ENCODE assay signal across 9 cellular contexts in the genomic region with DNA sequence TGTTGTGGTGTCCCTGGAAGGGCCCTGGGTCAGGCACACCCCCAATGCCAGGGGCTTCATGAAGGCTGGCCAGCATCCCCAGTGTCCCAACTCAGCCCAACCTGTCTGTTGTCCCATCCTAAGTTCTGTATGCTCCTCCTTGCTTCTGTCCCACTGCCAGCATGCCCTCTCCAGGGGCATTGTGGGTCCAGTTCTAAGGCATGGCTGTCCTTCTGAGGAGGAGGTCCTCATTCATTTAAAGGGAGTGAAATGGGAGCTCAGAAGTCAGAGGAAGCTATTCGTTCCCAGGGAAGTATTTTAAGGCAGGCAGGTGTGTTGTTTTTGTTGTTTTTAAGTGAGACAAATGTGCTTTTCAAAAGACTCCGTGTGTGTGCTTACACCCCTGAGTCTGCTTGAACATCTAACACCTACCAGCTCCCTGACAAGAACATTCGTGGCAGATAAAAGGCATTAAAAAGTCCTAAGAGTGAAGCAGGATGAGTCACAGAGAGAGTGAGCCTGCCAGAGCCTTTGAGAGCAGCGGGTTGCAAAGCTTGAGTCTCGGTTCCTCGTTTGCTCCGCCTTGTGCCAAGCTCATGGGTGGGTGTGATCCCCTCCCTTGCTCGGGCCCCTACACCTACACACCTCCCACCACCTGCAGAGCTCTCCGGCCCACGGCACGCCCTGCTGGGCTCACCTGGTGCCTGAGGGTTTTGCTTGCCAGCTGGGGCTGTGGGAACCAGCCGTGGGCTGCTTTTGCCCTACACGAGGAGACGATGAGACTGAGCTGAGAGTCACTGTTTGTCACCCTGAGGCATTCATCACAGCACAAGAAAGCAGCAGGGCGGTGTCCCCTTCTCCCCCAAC.
A peak's percentile ranks its signal among the peaks of the same experiment; 100 is the strongest.
DNase-seq lines count a peak whose midpoint lies in the region; ATAC-seq lines count a peak whose summit lies in the region.
"Had no signal": no experiment of that assay in that cellular context is flagged by ENCODE, and none has a peak within 500 bp of the region (broad histone marks: within the 10 kb centered on the region; RNA-seq: fewer than 3 reads in every experiment).

No MANE protein-coding gene starts in this region.

- peaks cover 32% of the 10 kb centered on the region for H3K4me1 Mint-ChIP-seq in activated naive CD4-positive, alpha-beta T cell treated with anti-CD3 and anti-CD28 coated beads for 36 hours (ENCODE audit: low read depth)
- peaks cover 9% of the 10 kb centered on the region for H3K4me1 Mint-ChIP-seq in activated T-helper 2 cell treated with anti-CD3 and anti-CD28 coated beads, Interferon-gamma antibody, Interleukin-2, Interleukin-4, amounts not matched to agents 10 μg/mL and 5 μg/mL and 100 μg/mL, durations not matched to agents 14 hours and 24 hours and 36 hours (ENCODE audit: low read depth)

- ATAC-seq in HG02759 (IDR thresholded peaks at IDR 0.05; ENCODE audit: unreplicated experiment): peak; percentile 96

- DNase-seq in activated naive CD4-positive, alpha-beta T cell treated with anti-CD3 and anti-CD28 coated beads for 36 hours: peak; percentile 64
- DNase-seq in activated naive CD4-positive, alpha-beta T cell treated with Interleukin-2 at 50 U/mL for 16 hours: no peak
- DNase-seq in NOMO-1 treated with dmso at 0.1 percent for 144 hours (lab: John Stamatoyannopoulos, UW; ENCODE audit: unreplicated experiment) (peak; percentile 2), anterior cingulate cortex (lab: John Stamatoyannopoulos, UW) (peak in 31 of 58 donors; percentile 4 to 79 (median 42)), renal cortical epithelial cell (ENCODE audit: low read depth) (peak; percentile 64), medulla oblongata (ENCODE audit: extremely low spot score) (no peak)
- no peak for DNase-seq in activated T-helper 2 cell treated with anti-CD3 and anti-CD28 coated beads, Interferon-gamma antibody, Interleukin-2, Interleukin-4, amounts not matched to agents 10 μg/mL and 5 μg/mL and 100 μg/mL, durations not matched to agents 14 hours and 24 hours and 36 hours (ENCODE audit: low spot score)
- DNase-seq: DND-41 had no signal

- peaks cover 6% of the 10 kb centered on the region for H3K27me3 Mint-ChIP-seq in activated naive CD4-positive, alpha-beta T cell treated with anti-CD3 and anti-CD28 coated beads for 36 hours (ENCODE audit: low read depth)
- peaks cover 22% of the 10 kb centered on the region for H3K27me3 Mint-ChIP-seq in activated T-helper 2 cell treated with anti-CD3 and anti-CD28 coated beads, Interferon-gamma antibody, Interleukin-2, Interleukin-4, amounts not matched to agents 10 μg/mL and 5 μg/mL and 100 μg/mL, durations not matched to agents 14 hours and 24 hours and 36 hours (ENCODE audit: low read depth)

- H3K27ac Mint-ChIP-seq in activated naive CD4-positive, alpha-beta T cell treated with anti-CD3 and anti-CD28 coated beads for 36 hours: peak overlapping the region; percentile 67
- H3K27ac Mint-ChIP-seq in activated T-helper 2 cell treated with anti-CD3 and anti-CD28 coated beads, Interferon-gamma antibody, Interleukin-2, Interleukin-4, amounts not matched to agents 10 μg/mL and 5 μg/mL and 100 μg/mL, durations not matched to agents 14 hours and 24 hours and 36 hours: no peak overlapping the region

- intact Hi-C loops in activated naive CD4-positive, alpha-beta T cell treated with anti-CD3 and anti-CD28 coated beads for 36 hours (cut with micrococcal nuclease): loop anchor here (1.0 to 2.0 kb wide), 2 partner anchors 47 to 61 kb away; no protein-coding TSS in a partner anchor
- intact Hi-C loops in activated T-helper 2 cell treated with anti-CD3 and anti-CD28 coated beads, Interferon-gamma antibody, Interleukin-2, Interleukin-4, amounts not matched to agents 10 μg/mL and 5 μg/mL and 100 μg/mL, durations not matched to agents 14 hours and 24 hours and 36 hours (cut with micrococcal nuclease): no loop called here

- peak overlapping the region; percentile 62 for H3K4me3 Mint-ChIP-seq in activated naive CD4-positive, alpha-beta T cell treated with anti-CD3 and anti-CD28 coated beads for 36 hours
- H3K4me3 Mint-ChIP-seq in activated T-helper 2 cell treated with anti-CD3 and anti-CD28 coated beads, Interferon-gamma antibody, Interleukin-2, Interleukin-4, amounts not matched to agents 10 μg/mL and 5 μg/mL and 100 μg/mL, durations not matched to agents 14 hours and 24 hours and 36 hours (ENCODE audit: low read depth): no peak overlapping the region

- H3K9me3 Mint-ChIP-seq in activated naive CD4-positive, alpha-beta T cell treated with anti-CD3 and anti-CD28 coated beads for 36 hours: no peaks in the 10 kb centered on the region
- no peaks in the 10 kb centered on the region for H3K9me3 Mint-ChIP-seq in activated T-helper 2 cell treated with anti-CD3 and anti-CD28 coated beads, Interferon-gamma antibody, Interleukin-2, Interleukin-4, amounts not matched to agents 10 μg/mL and 5 μg/mL and 100 μg/mL, durations not matched to agents 14 hours and 24 hours and 36 hours

- no peaks in the 10 kb centered on the region for H3K36me3 Mint-ChIP-seq in activated naive CD4-positive, alpha-beta T cell treated with anti-CD3 and anti-CD28 coated beads for 36 hours (ENCODE audit: low read depth)
- H3K36me3 Mint-ChIP-seq in activated T-helper 2 cell treated with anti-CD3 and anti-CD28 coated beads, Interferon-gamma antibody, Interleukin-2, Interleukin-4, amounts not matched to agents 10 μg/mL and 5 μg/mL and 100 μg/mL, durations not matched to agents 14 hours and 24 hours and 36 hours (ENCODE audit: low read depth): no peaks in the 10 kb centered on the region

- CTCF ChIA-PET in activated naive CD4-positive, alpha-beta T cell treated with anti-CD3 and anti-CD28 coated beads for 36 hours (lab: Charles Lee): interaction anchor here (0.9 kb wide), 1 partner anchor 62 kb away, joined by 3 read pairs; no protein-coding TSS in a partner anchor

Comparison
In these comparisons a context has a peak if more than half of its experiments do, and no peak if none do; other contexts are left out.
1. DNase-seq: peak in activated naive CD4-positive, alpha-beta T cell treated with anti-CD3 and anti-CD28 coated beads for 36 hours (single experiment), NOMO-1 treated with dmso at 0.1 percent for 144 hours (single experiment), anterior cingulate cortex (31 of 58) and renal cortical epithelial cell (single experiment); none in activated naive CD4-positive, alpha-beta T cell treated with Interleukin-2 at 50 U/mL for 16 hours (single experiment), medulla oblongata (single experiment) and activated T-helper 2 cell treated with anti-CD3 and anti-CD28 coated beads, Interferon-gamma antibody, Interleukin-2, Interleukin-4, amounts not matched to agents 10 μg/mL and 5 μg/mL and 100 μg/mL, durations not matched to agents 14 hours and 24 hours and 36 hours (single experiment).